Comparison of ENCODE assay signal across 31 cellular contexts in the genomic region with DNA sequence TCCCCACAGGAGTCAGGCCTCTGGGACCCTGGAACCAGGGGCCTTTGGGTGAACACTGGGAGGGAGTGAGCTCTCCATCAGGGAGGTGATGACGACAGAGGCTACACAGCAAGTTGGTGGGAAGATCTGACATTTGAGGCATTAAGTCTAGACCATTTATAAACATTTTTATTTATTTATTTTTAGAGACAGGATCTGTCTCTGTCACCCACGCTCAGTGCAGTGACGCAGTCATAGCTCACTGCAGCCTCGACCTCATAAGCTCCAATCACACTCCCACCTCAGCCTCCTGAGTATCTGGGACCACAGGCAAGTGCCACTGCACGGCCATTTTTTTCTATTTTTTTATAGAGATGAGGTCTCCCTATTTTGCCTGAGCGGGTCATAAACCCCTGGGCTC. TPM values are rescaled to one million over a fixed set of nuclear protein-coding genes. Genes with fewer than 3 reads are reported as not detected.
"Had no signal": no experiment of that assay in that cellular context is flagged by ENCODE, and none has a peak within 500 bp of the region (broad histone marks: within the 10 kb centered on the region; RNA-seq: fewer than 3 reads in every experiment).

No MANE protein-coding gene starts in this region.

- H3K36me3 Mint-ChIP-seq: memory B cell; naive thymus-derived CD4-positive, alpha-beta T cell; stimulated activated naive B cell treated with anti-CD40 and anti-IgM and Interleukin-4, amounts not matched to agents 10 μg/mL and 1 μg/mL and 100 μg/mL, for 72 hours had no signal

- H3K27me3 Mint-ChIP-seq: dendritic cell treated with granulocyte-macrophage colony-stimulating factor and Interleukin-4, amounts not matched to agents 40 ng/mL and 50 ng/mL, for 4 days; stimulated activated naive CD8-positive, alpha-beta T cell treated with anti-CD3 and anti-CD28 coated beads, Interleukin-15, Interleukin-2, amounts not matched to agents 100 ng/mL and 50 ng/mL, for 24 hours had no signal

- H3K4me3 ChIP-seq: colonic mucosa, gastrocnemius medialis, heart right ventricle, lung, mucosa of descending colon, ovary, psoas muscle, sigmoid colon, skin epidermis, thoracic aorta, tibial nerve, upper lobe of right lung, uterus had no signal

- H3K9me3 Mint-ChIP-seq: dendritic cell treated with granulocyte-macrophage colony-stimulating factor and Interleukin-4, amounts not matched to agents 40 ng/mL and 50 ng/mL, for 4 days; memory B cell; mesothelial cell of epicardium; naive thymus-derived CD4-positive, alpha-beta T cell; nephron progenitor cell; stimulated activated naive B cell treated with anti-CD40 and anti-IgM and Interleukin-4, amounts not matched to agents 10 μg/mL and 1 μg/mL and 100 μg/mL, for 72 hours; stimulated activated naive CD8-positive, alpha-beta T cell treated with anti-CD3 and anti-CD28 coated beads, Interleukin-15, Interleukin-2, amounts not matched to agents 100 ng/mL and 50 ng/mL, for 24 hours had no signal

- H3K4me1 ChIP-seq: colonic mucosa, sigmoid colon, tibial nerve, uterus had no signal

- H3K27me3 ChIP-seq: colonic mucosa, gastrocnemius medialis, heart right ventricle, ovary, sigmoid colon, tibial nerve, upper lobe of right lung, uterus had no signal

- H3K36me3 ChIP-seq: colonic mucosa, ovary, sigmoid colon, thoracic aorta, upper lobe of right lung, uterus had no signal

- H3K4me1 Mint-ChIP-seq: mesothelial cell of epicardium had no signal

- H3K4me3 Mint-ChIP-seq: dendritic cell treated with granulocyte-macrophage colony-stimulating factor and Interleukin-4, amounts not matched to agents 40 ng/mL and 50 ng/mL, for 4 days; memory B cell; mesothelial cell of epicardium; naive thymus-derived CD4-positive, alpha-beta T cell; nephron progenitor cell; stimulated activated naive B cell treated with anti-CD40 and anti-IgM and Interleukin-4, amounts not matched to agents 10 μg/mL and 1 μg/mL and 100 μg/mL, for 72 hours; stimulated activated naive CD8-positive, alpha-beta T cell treated with anti-CD3 and anti-CD28 coated beads, Interleukin-15, Interleukin-2, amounts not matched to agents 100 ng/mL and 50 ng/mL, for 24 hours had no signal

- H3K27ac Mint-ChIP-seq: dendritic cell treated with granulocyte-macrophage colony-stimulating factor and Interleukin-4, amounts not matched to agents 40 ng/mL and 50 ng/mL, for 4 days; memory B cell; mesothelial cell of epicardium; naive thymus-derived CD4-positive, alpha-beta T cell; nephron progenitor cell; stimulated activated naive B cell treated with anti-CD40 and anti-IgM and Interleukin-4, amounts not matched to agents 10 μg/mL and 1 μg/mL and 100 μg/mL, for 72 hours; stimulated activated naive CD8-positive, alpha-beta T cell treated with anti-CD3 and anti-CD28 coated beads, Interleukin-15, Interleukin-2, amounts not matched to agents 100 ng/mL and 50 ng/mL, for 24 hours had no signal

- H3K9me3 ChIP-seq: colonic mucosa, gastrocnemius medialis, heart right ventricle, mucosa of descending colon, ovary, psoas muscle, sigmoid colon, thoracic aorta, tibial nerve, upper lobe of right lung, uterus had no signal

- ATAC-seq: gastrocnemius medialis; heart right ventricle; left ventricle myocardium superior; mucosa of descending colon; naive thymus-derived CD4-positive, alpha-beta T cell; psoas muscle; right cardiac atrium; stimulated activated naive B cell treated with anti-CD40 and anti-IgM and Interleukin-4, amounts not matched to agents 10 μg/mL and 1 μg/mL and 100 μg/mL, for 72 hours had no signal

- H3K27ac ChIP-seq: colonic mucosa, heart right ventricle, ovary, psoas muscle, sigmoid colon, skin epidermis, thoracic aorta, upper lobe of right lung, uterus had no signal

- DNase-seq: central memory CD4-positive, alpha-beta T cell; colonic mucosa; effector memory CD4-positive, alpha-beta T cell; gastrocnemius medialis; glutamatergic neuron; heart right ventricle; hippocampal formation; islet precursor cell; kidney glomerular epithelial cell; left ventricle myocardium superior; mucosa of descending colon; naive thymus-derived CD4-positive, alpha-beta T cell; nephron progenitor cell; nucleus accumbens; ovary; sigmoid colon; stimulated activated CD4-positive, alpha-beta T cell treated with anti-CD3 and anti-CD28 coated beads, Interleukin-15, amount 100 ng/mL, for 24 hours; stimulated activated CD4-positive, alpha-beta T cell treated with anti-CD3 and anti-CD28 coated beads, Interleukin-2, amount 100 ng/mL, for 48 hours; stimulated activated naive B cell treated with anti-CD40 and anti-IgM and Interleukin-4, amounts not matched to agents 10 μg/mL and 1 μg/mL and 100 μg/mL, for 72 hours; upper lobe of right lung; uterus had no signal

RNA-seq across cellular contexts. Expression of gene TEAD4, which starts 53.6 kb away (rescaled TPM):
- polyA plus RNA-seq: naive thymus-derived CD4-positive, alpha-beta T cell had no signal
